26 cellular contexts compared by ENCODE assay signal in genomic region chr9:99459923-99460322, GRCh38.
"Had no signal": no experiment of that assay in that cellular context is flagged by ENCODE, and none has a peak within 500 bp of the region (broad histone marks: within the 10 kb centered on the region; RNA-seq: fewer than 3 reads in every experiment).

No MANE protein-coding gene starts in this region.

- H3K36me3 ChIP-seq: adrenal gland, ascending aorta, breast epithelium, cardiac muscle cell had no signal

- H3K4me1 ChIP-seq: adrenal gland, ascending aorta, breast epithelium had no signal

- H3K9me3 ChIP-seq: adrenal gland, ascending aorta, breast epithelium had no signal

- H3K4me3 ChIP-seq: adrenal gland, ascending aorta, breast epithelium, cardiac muscle cell had no signal

- DNase-seq: activated CD4-positive, alpha-beta memory T cell treated with anti-CD3 and anti-CD28 coated beads for 36 hours; activated CD4-positive, alpha-beta T cell treated with anti-CD3 and anti-CD28 coated beads for 36 hours; activated CD4-positive, CD25-positive, alpha-beta regulatory T cell; activated CD4-positive, CD25-positive, alpha-beta regulatory T cell treated with anti-CD3 and anti-CD28 coated beads, Interleukin-2, amount 50 U/mL, for 72 hours; activated CD8-positive, alpha-beta memory T cell treated with anti-CD3 and anti-CD28 coated beads, Interleukin-2, amount 10 ng/mL, durations not matched to agents 7 days and 5 days; activated CD8-positive, alpha-beta memory T cell treated with anti-CD3 and anti-CD28 coated beads, Interleukin-2, amount 50 U/mL, for 4 hours; activated CD8-positive, alpha-beta T cell treated with anti-CD3 and anti-CD28 coated beads, Interleukin-2, amount 10 ng/mL, durations not matched to agents 7 days and 5 days; activated effector memory CD4-positive, alpha-beta T cell treated with anti-CD3 and anti-CD28 coated beads, Interleukin-2, amount 50 U/mL, for 16 hours; activated naive CD4-positive, alpha-beta T cell treated with anti-CD3 and anti-CD28 coated beads for 36 hours; activated naive CD8-positive, alpha-beta T cell treated with anti-CD3 and anti-CD28 coated beads for 36 hours; activated naive CD8-positive, alpha-beta T cell treated with anti-CD3 and anti-CD28 coated beads, Interleukin-2, amount 50 U/mL, for 24 hours; activated T-cell treated with anti-CD3 and anti-CD28 coated beads, Interleukin-2, amount 50 U/mL, for 1 hour; activated T-cell treated with anti-CD3 and anti-CD28 coated beads, Interleukin-2, amount 50 U/mL, for 48 hours; adrenal gland; amygdala; central memory CD4-positive, alpha-beta T cell; effector memory CD4-positive, alpha-beta T cell; endodermal cell; foreskin fibroblast; head of caudate nucleus; T-helper 1 cell; T-helper 17 cell; T1000 had no signal

- H3K27ac ChIP-seq: adrenal gland, breast epithelium, cardiac muscle cell had no signal

- H3K27me3 ChIP-seq: adrenal gland, ascending aorta, breast epithelium, cardiac muscle cell had no signal
